Comparison of ENCODE assay signal across 1 cellular context in the genomic region with DNA sequence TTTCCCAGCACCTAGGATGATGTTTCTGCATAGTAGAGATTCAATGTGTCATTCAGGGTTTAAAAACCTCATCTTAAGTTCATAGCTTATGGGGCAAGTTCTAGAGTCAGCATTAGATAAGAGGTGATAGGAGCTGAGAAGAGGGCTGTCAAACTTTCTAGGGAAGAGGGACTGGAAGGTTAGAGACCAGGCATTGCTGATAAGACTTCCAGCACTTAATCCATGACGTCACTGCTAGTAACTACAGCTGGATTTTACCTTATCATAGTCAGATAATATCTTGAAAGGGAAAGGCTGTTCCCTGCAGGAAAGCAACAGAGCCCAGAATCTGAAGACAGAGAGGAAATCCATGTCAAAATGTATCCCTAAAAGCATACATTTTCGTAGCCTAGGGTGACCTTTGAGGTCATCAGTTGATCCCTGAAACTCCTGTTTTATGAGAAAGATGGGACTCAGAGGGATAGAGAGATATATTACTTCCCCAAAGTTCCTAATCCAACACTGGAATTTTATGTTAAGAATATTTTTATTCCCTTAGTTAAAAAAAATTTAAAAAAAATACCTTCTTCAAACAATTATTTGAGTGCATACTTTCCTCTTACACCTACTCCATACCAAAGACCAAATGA.
TF ChIP-seq lines count a peak whose summit lies in the region.

No MANE protein-coding gene starts in this region.

TF ChIP-seq in K562, 482 proteins besides CTCF, POLR2A, EP300 and RAD21 (continued from another document and continues in another):
- TF ChIP-seq SIX5 (IDR thresholded peaks at IDR 0.05; ENCODE audit: borderline replicate concordance in 1 of 2, insufficient read depth in 1 of 2, low read depth in 1 of 2, low read length in 2 of 2) (no peak), ZNF695 (CRISPR knock-in tag; IDR thresholded peaks at IDR 0.05) (no peak), PKNOX1 (IDR thresholded peaks at IDR 0.05) (peak; percentile 83), CREBBP (IDR thresholded peaks at IDR 0.05; ENCODE audit: low read depth, low read length) (no peak), SMARCA4 (IDR thresholded peaks at IDR 0.05) (peak; percentile 88), EHMT2 (IDR thresholded peaks at IDR 0.05) (no peak), TFAM (CRISPR knock-in tag; conservative IDR thresholded peaks at IDR 0.05) (no peak), CREB5 (CRISPR knock-in tag; IDR thresholded peaks at IDR 0.05) (no peak), FOXM1 (IDR thresholded peaks at IDR 0.05; ENCODE audit: low read depth) (no peak), FOXM1 (CRISPR knock-in tag; IDR thresholded peaks at IDR 0.05; ENCODE audit: low read depth) (no peak), MAFG (tag; conservative IDR thresholded peaks at IDR 0.05) (peak; percentile 55), SMARCB1 (IDR thresholded peaks at IDR 0.05; ENCODE audit: insufficient read length, low read depth) (no peak), ZNF668 (CRISPR knock-in tag; IDR thresholded peaks at IDR 0.05) (no peak), BHLHE40 (IDR thresholded peaks at IDR 0.05; ENCODE audit: low read length) (no peak), HNRNPUL1 (IDR thresholded peaks at IDR 0.05; ENCODE audit: low read length) (no peak), MED1 (CRISPR knock-in tag; IDR thresholded peaks at IDR 0.05; ENCODE audit: borderline replicate concordance) (no peak), FOXK2 (conservative IDR thresholded peaks at IDR 0.05 in 1 of 2, IDR thresholded peaks at IDR 0.05 in 1 of 2; ENCODE audit: low read depth in 2 of 2) (no peak), ARNT (IDR thresholded peaks at IDR 0.05) (no peak), ZNF408 (CRISPR knock-in tag; IDR thresholded peaks at IDR 0.05; ENCODE audit: low read depth) (no peak), ZNF561 (CRISPR knock-in tag; conservative IDR thresholded peaks at IDR 0.05) (no peak), FOXJ2 (tag; IDR thresholded peaks at IDR 0.05) (0 out of 2 replicates have a peak, but pooled peaks have one; percentile 29), PATZ1 (CRISPR knock-in tag; IDR thresholded peaks at IDR 0.05; ENCODE audit: borderline replicate concordance) (no peak), HSF4 (CRISPR knock-in tag; IDR thresholded peaks at IDR 0.05; ENCODE audit: borderline replicate concordance) (no peak), ZBED1 (IDR thresholded peaks at IDR 0.05) (no peak), RUNX1 (IDR thresholded peaks at IDR 0.05; ENCODE audit: low read depth) (no peak), CXXC5 (CRISPR knock-in tag; IDR thresholded peaks at IDR 0.05) (peak; percentile 37; the same call in 1 of the 2 replicates), SMARCE1 (IDR thresholded peaks at IDR 0.05) (peak; percentile 95), RFX1 (IDR thresholded peaks at IDR 0.05) (no peak), ZNF124 (CRISPR knock-in tag; IDR thresholded peaks at IDR 0.05) (no peak), ZC3H11A (IDR thresholded peaks at IDR 0.05; ENCODE audit: low read depth, low read length) (no peak), ZNF717 (CRISPR knock-in tag; IDR thresholded peaks at IDR 0.05) (no peak), NR2F6 (CRISPR knock-in tag; IDR thresholded peaks at IDR 0.05) (no peak), CBX8 (IDR thresholded peaks at IDR 0.05; ENCODE audit: borderline replicate concordance, extremely low read depth, low read depth, low read length, poor library complexity, severe bottlenecking) (no peak), POLR2G (IDR thresholded peaks at IDR 0.05; ENCODE audit: low read depth, low read length) (no peak), TEAD2 (tag; IDR thresholded peaks at IDR 0.05) (no peak), TBL1XR1 (IDR thresholded peaks at IDR 0.05; ENCODE audit: low read length in 2 of 2) (peak in 1 of 2 experiments; percentile 25; a peak in 2 of 4 replicates), NCOA2 (IDR thresholded peaks at IDR 0.05; ENCODE audit: partially characterized antibody in 2 of 2) (no peak), RBM17 (IDR thresholded peaks at IDR 0.05; ENCODE audit: borderline replicate concordance, low read depth, low read length) (no peak), TAL1 (IDR thresholded peaks at IDR 0.05) (peak; percentile 41; the same call in 1 of the 2 replicates), TARDBP (IDR thresholded peaks at IDR 0.05) (no peak), FOXJ3 (CRISPR knock-in tag; IDR thresholded peaks at IDR 0.05) (no peak), SFPQ (IDR thresholded peaks at IDR 0.05; ENCODE audit: low read depth, low read length) (no peak), POU5F1 (IDR thresholded peaks at IDR 0.05; ENCODE audit: borderline replicate concordance, low read depth, low read length, partially characterized antibody) (no peak), HDAC8 (tag; IDR thresholded peaks at IDR 0.05) (0 out of 2 replicates have a peak, but pooled peaks have one; percentile 56), ZKSCAN8 (CRISPR knock-in tag; IDR thresholded peaks at IDR 0.05) (no peak; the same call in 1 of the 2 replicates), RBM39 (optimal IDR thresholded peaks at IDR 0.05; ENCODE audit: low read depth, low read length) (no peak)
- TF ChIP-seq, protein P1, sequence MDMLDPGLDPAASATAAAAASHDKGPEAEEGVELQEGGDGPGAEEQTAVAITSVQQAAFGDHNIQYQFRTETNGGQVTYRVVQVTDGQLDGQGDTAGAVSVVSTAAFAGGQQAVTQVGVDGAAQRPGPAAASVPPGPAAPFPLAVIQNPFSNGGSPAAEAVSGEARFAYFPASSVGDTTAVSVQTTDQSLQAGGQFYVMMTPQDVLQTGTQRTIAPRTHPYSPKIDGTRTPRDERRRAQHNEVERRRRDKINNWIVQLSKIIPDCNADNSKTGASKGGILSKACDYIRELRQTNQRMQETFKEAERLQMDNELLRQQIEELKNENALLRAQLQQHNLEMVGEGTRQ (CRISPR knock-in tag; IDR thresholded peaks at IDR 0.05), result no peak
- TF ChIP-seq, protein P2, sequence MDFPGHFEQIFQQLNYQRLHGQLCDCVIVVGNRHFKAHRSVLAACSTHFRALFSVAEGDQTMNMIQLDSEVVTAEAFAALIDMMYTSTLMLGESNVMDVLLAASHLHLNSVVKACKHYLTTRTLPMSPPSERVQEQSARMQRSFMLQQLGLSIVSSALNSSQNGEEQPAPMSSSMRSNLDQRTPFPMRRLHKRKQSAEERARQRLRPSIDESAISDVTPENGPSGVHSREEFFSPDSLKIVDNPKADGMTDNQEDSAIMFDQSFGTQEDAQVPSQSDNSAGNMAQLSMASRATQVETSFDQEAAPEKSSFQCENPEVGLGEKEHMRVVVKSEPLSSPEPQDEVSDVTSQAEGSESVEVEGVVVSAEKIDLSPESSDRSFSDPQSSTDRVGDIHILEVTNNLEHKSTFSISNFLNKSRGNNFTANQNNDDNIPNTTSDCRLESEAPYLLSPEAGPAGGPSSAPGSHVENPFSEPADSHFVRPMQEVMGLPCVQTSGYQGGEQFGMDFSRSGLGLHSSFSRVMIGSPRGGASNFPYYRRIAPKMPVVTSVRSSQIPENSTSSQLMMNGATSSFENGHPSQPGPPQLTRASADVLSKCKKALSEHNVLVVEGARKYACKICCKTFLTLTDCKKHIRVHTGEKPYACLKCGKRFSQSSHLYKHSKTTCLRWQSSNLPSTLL (IDR thresholded peaks at IDR 0.05), result no peak
- TF ChIP-seq, protein P3, sequence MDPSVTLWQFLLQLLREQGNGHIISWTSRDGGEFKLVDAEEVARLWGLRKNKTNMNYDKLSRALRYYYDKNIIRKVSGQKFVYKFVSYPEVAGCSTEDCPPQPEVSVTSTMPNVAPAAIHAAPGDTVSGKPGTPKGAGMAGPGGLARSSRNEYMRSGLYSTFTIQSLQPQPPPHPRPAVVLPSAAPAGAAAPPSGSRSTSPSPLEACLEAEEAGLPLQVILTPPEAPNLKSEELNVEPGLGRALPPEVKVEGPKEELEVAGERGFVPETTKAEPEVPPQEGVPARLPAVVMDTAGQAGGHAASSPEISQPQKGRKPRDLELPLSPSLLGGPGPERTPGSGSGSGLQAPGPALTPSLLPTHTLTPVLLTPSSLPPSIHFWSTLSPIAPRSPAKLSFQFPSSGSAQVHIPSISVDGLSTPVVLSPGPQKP (CRISPR knock-in tag; IDR thresholded peaks at IDR 0.05), result no peak
- TF ChIP-seq, protein P4, sequence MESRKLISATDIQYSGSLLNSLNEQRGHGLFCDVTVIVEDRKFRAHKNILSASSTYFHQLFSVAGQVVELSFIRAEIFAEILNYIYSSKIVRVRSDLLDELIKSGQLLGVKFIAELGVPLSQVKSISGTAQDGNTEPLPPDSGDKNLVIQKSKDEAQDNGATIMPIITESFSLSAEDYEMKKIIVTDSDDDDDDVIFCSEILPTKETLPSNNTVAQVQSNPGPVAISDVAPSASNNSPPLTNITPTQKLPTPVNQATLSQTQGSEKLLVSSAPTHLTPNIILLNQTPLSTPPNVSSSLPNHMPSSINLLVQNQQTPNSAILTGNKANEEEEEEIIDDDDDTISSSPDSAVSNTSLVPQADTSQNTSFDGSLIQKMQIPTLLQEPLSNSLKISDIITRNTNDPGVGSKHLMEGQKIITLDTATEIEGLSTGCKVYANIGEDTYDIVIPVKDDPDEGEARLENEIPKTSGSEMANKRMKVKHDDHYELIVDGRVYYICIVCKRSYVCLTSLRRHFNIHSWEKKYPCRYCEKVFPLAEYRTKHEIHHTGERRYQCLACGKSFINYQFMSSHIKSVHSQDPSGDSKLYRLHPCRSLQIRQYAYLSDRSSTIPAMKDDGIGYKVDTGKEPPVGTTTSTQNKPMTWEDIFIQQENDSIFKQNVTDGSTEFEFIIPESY (CRISPR knock-in tag; IDR thresholded peaks at IDR 0.05), result no peak
- TF ChIP-seq, protein P5, sequence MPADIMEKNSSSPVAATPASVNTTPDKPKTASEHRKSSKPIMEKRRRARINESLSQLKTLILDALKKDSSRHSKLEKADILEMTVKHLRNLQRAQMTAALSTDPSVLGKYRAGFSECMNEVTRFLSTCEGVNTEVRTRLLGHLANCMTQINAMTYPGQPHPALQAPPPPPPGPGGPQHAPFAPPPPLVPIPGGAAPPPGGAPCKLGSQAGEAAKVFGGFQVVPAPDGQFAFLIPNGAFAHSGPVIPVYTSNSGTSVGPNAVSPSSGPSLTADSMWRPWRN (IDR thresholded peaks at IDR 0.05; ENCODE audit: low read depth), result no peak
- TF ChIP-seq, protein P6, sequence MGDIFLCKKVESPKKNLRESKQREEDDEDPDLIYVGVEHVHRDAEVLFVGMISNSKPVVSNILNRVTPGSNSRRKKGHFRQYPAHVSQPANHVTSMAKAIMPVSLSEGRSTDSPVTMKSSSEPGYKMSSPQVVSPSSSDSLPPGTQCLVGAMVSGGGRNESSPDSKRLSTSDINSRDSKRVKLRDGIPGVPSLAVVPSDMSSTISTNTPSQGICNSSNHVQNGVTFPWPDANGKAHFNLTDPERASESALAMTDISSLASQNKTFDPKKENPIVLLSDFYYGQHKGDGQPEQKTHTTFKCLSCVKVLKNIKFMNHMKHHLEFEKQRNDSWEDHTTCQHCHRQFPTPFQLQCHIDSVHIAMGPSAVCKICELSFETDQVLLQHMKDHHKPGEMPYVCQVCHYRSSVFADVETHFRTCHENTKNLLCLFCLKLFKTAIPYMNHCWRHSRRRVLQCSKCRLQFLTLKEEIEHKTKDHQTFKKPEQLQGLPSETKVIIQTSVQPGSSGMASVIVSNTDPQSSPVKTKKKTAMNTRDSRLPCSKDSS (IDR thresholded peaks at IDR 0.05; ENCODE audit: low read depth, partially characterized antibody), result no peak
